10 cellular contexts compared by ENCODE assay signal in genomic region chr17:2173005-2173404, GRCh38.
DNase-seq lines count a peak whose midpoint lies in the region; ATAC-seq, FAIRE-seq and TF ChIP-seq lines count a peak whose summit lies in the region.
"Had no signal": no experiment of that assay in that cellular context is flagged by ENCODE, and none has a peak within 500 bp of the region (broad histone marks: within the 10 kb centered on the region; RNA-seq: fewer than 3 reads in every experiment).

No MANE protein-coding gene starts in this region.

- peak overlapping the region; percentile 82 for H3K56ac ChIP-seq in IMR-90 (ENCODE audit: extremely low read depth, insufficient read depth, low read length)

- peak overlapping the region; percentile 84 for H3K18ac ChIP-seq in IMR-90 (ENCODE audit: low read depth, low read length)

- H3K36me3 ChIP-seq in IMR-90 (ENCODE audit: control insufficient read depth, insufficient read depth, low read length) (peaks cover 14% of the 10 kb centered on the region), kidney (ENCODE audit: control insufficient read depth in 1 of 2, insufficient read depth in 2 of 2, low read length in 2 of 2) (no peaks in the 10 kb centered on the region), WERI-Rb-1 (peaks cover 37% of the 10 kb centered on the region)

- peaks cover 44% of the 10 kb centered on the region for H3K9me1 ChIP-seq in IMR-90 (ENCODE audit: insufficient read depth, low read length)

- H4K8ac ChIP-seq in IMR-90 (ENCODE audit: low read depth in 2 of 2, low read length in 2 of 2), result peak overlapping the region; percentile 65 to 91

- H4K91ac ChIP-seq in IMR-90 (ENCODE audit: insufficient read depth, low read depth, low read length), result peak overlapping the region; percentile 85

- H3K23ac ChIP-seq in IMR-90 (ENCODE audit: low read depth, low read length), result peak overlapping the region; percentile 91

- H3K9ac ChIP-seq in IMR-90 (ENCODE audit: low read depth, low read length) (peak overlapping the region; percentile 72), kidney (ENCODE audit: low read length in 2 of 2) (peak overlapping the region in 1 of 2 donors; percentile 48)

- intact Hi-C loops in IMR-90 (cut with micrococcal nuclease), result no loop called here
- intact Hi-C loops in kidney (cut with DNase I), result no loop called here

- no peaks in the 10 kb centered on the region for H4K20me1 ChIP-seq in IMR-90 (ENCODE audit: insufficient read depth, low read length)

- TF ChIP-seq CTCF in IMR-90 (conservative IDR thresholded peaks at IDR 0.05; ENCODE audit: low read depth, low read length), result no peak
- no peak for TF ChIP-seq CTCF in kidney (IDR thresholded peaks at IDR 0.05; ENCODE audit: borderline replicate concordance, extremely low read depth, insufficient read depth)
- TF ChIP-seq CTCF in WERI-Rb-1 (IDR thresholded peaks at IDR 0.05; ENCODE audit: low read depth, low read length), result no peak

- H3K79me1 ChIP-seq in IMR-90 (ENCODE audit: low read depth in 1 of 2, low read length in 2 of 2), result peaks cover 28 to 76% of the 10 kb centered on the region in 2 experiments

- CTCF ChIA-PET in IMR-90 (lab: Yijun Ruan, JAX), result interaction anchor here (1.0 kb wide), 1 partner anchor 98 kb away, joined by 3 read pairs; no protein-coding TSS in a partner anchor

- no TSS peak for BruUV-seq in IMR-90 (replicated peaks; lab: Mats Ljungman, UMichigan)

- H2BK20ac ChIP-seq in IMR-90 (ENCODE audit: low read depth, low read length), result peak overlapping the region; percentile 92

- H3K9me3 ChIP-seq in IMR-90 (ENCODE audit: control insufficient read depth, insufficient read depth, low read length) (no peaks in the 10 kb centered on the region), kidney (ENCODE audit: control insufficient read depth in 1 of 2, low read length in 2 of 2) (no peaks in the 10 kb centered on the region), WERI-Rb-1 (ENCODE audit: severe bottlenecking) (no peaks in the 10 kb centered on the region)

- dilution Hi-C loops in IMR-90 (cut with HindIII; ENCODE audit: low sequenced_read_pairs, unreplicated experiment), result no loop called here

- in situ Hi-C loops in IMR-90 (cut with MboI; ENCODE audit: low sequenced_read_pairs), result loop anchor here (5.0 to 10.0 kb wide), 2 partner anchors 69 to 108 kb away; no protein-coding TSS in a partner anchor

- no peak; the same call in 1 of the 2 replicates for TF ChIP-seq POLR2A in IMR-90 (IDR thresholded peaks at IDR 0.05; ENCODE audit: low read depth, low read length)

- H3K27me3 ChIP-seq in IMR-90 (ENCODE audit: control insufficient read depth, insufficient read depth, low read length) (no peaks in the 10 kb centered on the region), WERI-Rb-1 (ENCODE audit: insufficient read depth, low read depth, severe bottlenecking) (no peaks in the 10 kb centered on the region)

- H3K14ac ChIP-seq in IMR-90 (replicated peaks; ENCODE audit: low read depth, low read length), result peak overlapping the region; percentile 94

- POLR2A ChIA-PET in IMR-90 (lab: Charles Lee; ENCODE audit: unreplicated experiment), result interaction anchor here (0.6 kb wide), 1 partner anchor 49 kb away, joined by 9 read pairs; no protein-coding TSS in a partner anchor

- H4K5ac ChIP-seq in IMR-90 (ENCODE audit: low read depth, low read length), result peak overlapping the region; percentile 69

- no peak for TF ChIP-seq RAD21 in IMR-90 (IDR thresholded peaks at IDR 0.05; ENCODE audit: low read length)

- no CpG with 5 or more reads among the region's 1 CpG for whole genome bisulfite sequencing in IMR-90 (ENCODE audit: extremely low coverage in 2 of 2, insufficient read length in 1 of 2), 2 experiments

- peaks cover 6% of the 10 kb centered on the region for H3K4me1 Mint-ChIP-seq in stimulated activated effector memory CD8-positive, alpha-beta T cell treated with anti-CD3 and anti-CD28 coated beads, Interleukin-12 subunit alpha, Interleukin-12 subunit beta, amount 100 ng/mL, for 72 hours

- peak overlapping the region; percentile 50 for H2AK9ac ChIP-seq in IMR-90 (replicated peaks; ENCODE audit: low read depth, low read length, poor library complexity)

- H3K4me2 ChIP-seq in IMR-90 (ENCODE audit: low read depth, low read length), result peak overlapping the region; percentile 63; the same call in 1 of the 2 replicates

- H3K27ac ChIP-seq in IMR-90 (ENCODE audit: insufficient read depth, low read length) (peak overlapping the region; percentile 96), caudate nucleus (ENCODE audit: low read depth, low read length) (peak overlapping the region; percentile 48), kidney (ENCODE audit: low read depth in 2 of 2, low read length in 2 of 2) (peak overlapping the region; percentile 65 to 74), WERI-Rb-1 (no peak overlapping the region)

- ATAC-seq in IMR-90 (ENCODE audit: low read depth) (0 out of 2 replicates have a peak, but pooled peaks have one; percentile 2), HG02938 (IDR thresholded peaks at IDR 0.05; ENCODE audit: unreplicated experiment) (no peak)
- ATAC-seq in stimulated activated effector memory CD8-positive, alpha-beta T cell treated with anti-CD3 and anti-CD28 coated beads, Interleukin-12 subunit alpha, Interleukin-12 subunit beta, amount 100 ng/mL, for 72 hours, result no peak

- peak overlapping the region; percentile 94 for H3K4ac ChIP-seq in IMR-90 (ENCODE audit: low read depth, low read length)

- H2BK15ac ChIP-seq in IMR-90 (ENCODE audit: low read depth, low read length), result peak overlapping the region; percentile 98

- FAIRE-seq in kidney (lab: Jason Lieb, UNC), result no peak

- H3K9me3 Mint-ChIP-seq in stimulated activated effector memory CD8-positive, alpha-beta T cell treated with anti-CD3 and anti-CD28 coated beads, Interleukin-12 subunit alpha, Interleukin-12 subunit beta, amount 100 ng/mL, for 72 hours, result no peaks in the 10 kb centered on the region

- no peak overlapping the region for H3K4me3 Mint-ChIP-seq in stimulated activated effector memory CD8-positive, alpha-beta T cell treated with anti-CD3 and anti-CD28 coated beads, Interleukin-12 subunit alpha, Interleukin-12 subunit beta, amount 100 ng/mL, for 72 hours

- DNase-seq in IMR-90, result peak; percentile 61
- peak in 1 of 61 donors; percentile 11 for DNase-seq in caudate nucleus (lab: John Stamatoyannopoulos, UW)
- no peak for DNase-seq in kidney
- no peak for DNase-seq in stimulated activated effector memory CD8-positive, alpha-beta T cell treated with anti-CD3 and anti-CD28 coated beads, Interleukin-12 subunit alpha, Interleukin-12 subunit beta, amount 100 ng/mL, for 72 hours (ENCODE audit: low spot score in 2 of 2)
- DNase-seq in putamen (ENCODE audit: low spot score), result no peak
- no peak for DNase-seq in stimulated activated CD4-positive, alpha-beta T cell treated with anti-CD3 and anti-CD28 coated beads, Interleukin-4, amount 100 ng/mL, for 24 hours
- no peak for DNase-seq in WERI-Rb-1
- DNase-seq: activated CD4-positive, alpha-beta T cell treated with anti-CD3 and anti-CD28 coated beads, Interleukin-2, amount 50 U/mL, for 48 hours; DND-41 had no signal

- H3K4me1 ChIP-seq in IMR-90 (ENCODE audit: control insufficient read depth, insufficient read depth, low read length), result peaks cover 49% of the 10 kb centered on the region
- H3K4me1 ChIP-seq in kidney (ENCODE audit: control insufficient read depth in 1 of 2, insufficient read depth in 1 of 2, low read depth in 1 of 2, low read length in 2 of 2), result peaks cover 31 to 54% of the 10 kb centered on the region in 2 donors

- peak overlapping the region; percentile 98 for H2AK5ac ChIP-seq in IMR-90 (ENCODE audit: low read depth, low read length)

- H3K36me3 Mint-ChIP-seq in stimulated activated effector memory CD8-positive, alpha-beta T cell treated with anti-CD3 and anti-CD28 coated beads, Interleukin-12 subunit alpha, Interleukin-12 subunit beta, amount 100 ng/mL, for 72 hours, result peaks cover 65% of the 10 kb centered on the region

- peak overlapping the region; percentile 81 for H3K27ac Mint-ChIP-seq in stimulated activated effector memory CD8-positive, alpha-beta T cell treated with anti-CD3 and anti-CD28 coated beads, Interleukin-12 subunit alpha, Interleukin-12 subunit beta, amount 100 ng/mL, for 72 hours

- H3K4me3 ChIP-seq in IMR-90 (ENCODE audit: insufficient read depth, low read depth, low read length) (no peak overlapping the region), kidney (ENCODE audit: low read length in 2 of 2) (no peak overlapping the region), WERI-Rb-1 (ENCODE audit: low read depth, low read length) (no peak overlapping the region)

- peak overlapping the region; percentile 96 for H2BK120ac ChIP-seq in IMR-90 (ENCODE audit: low read depth, low read length)

- H2AFZ ChIP-seq in IMR-90 (replicated peaks; ENCODE audit: low read length, poor library complexity), result no peak overlapping the region

- H2BK5ac ChIP-seq in IMR-90 (ENCODE audit: low read depth, low read length, poor library complexity, severe bottlenecking), result peak overlapping the region; percentile 90

TF ChIP-seq in IMR-90, 13 proteins besides CTCF, POLR2A, EP300 and RAD21:
- TF ChIP-seq CEBPB (IDR thresholded peaks at IDR 0.05; ENCODE audit: low read depth, low read length), result peak; percentile 66
- 0 out of 2 replicates have a peak, but pooled peaks have one; percentile 14 for TF ChIP-seq CHD1 (IDR thresholded peaks at IDR 0.05; ENCODE audit: low read depth, low read length)
- no peak for TF ChIP-seq BHLHE40 (IDR thresholded peaks at IDR 0.05; ENCODE audit: low read depth, low read length)
- TF ChIP-seq FOS (IDR thresholded peaks at IDR 0.05; ENCODE audit: low read depth, low read length), result peak; percentile 30; the same call in 1 of the 2 replicates
